1 cellular context compared by ENCODE assay signal in genomic region chr22:19734163-19734562, GRCh38.
TF ChIP-seq lines count a peak whose summit lies in the region.

No MANE protein-coding gene starts in this region.

TF ChIP-seq in K562, 482 proteins besides CTCF, POLR2A, EP300 and RAD21:
- TF ChIP-seq MCM3 (IDR thresholded peaks at IDR 0.05) (peak; percentile 59; the same call in 1 of the 2 replicates), ZNF512 (tag; IDR thresholded peaks at IDR 0.05) (no peak), CHD1 (IDR thresholded peaks at IDR 0.05; ENCODE audit: low read length) (peak; percentile 36), PRMT5 (CRISPR knock-in tag; IDR thresholded peaks at IDR 0.05) (0 out of 2 replicates have a peak, but pooled peaks have one; percentile 29), MAFF (IDR thresholded peaks at IDR 0.05; ENCODE audit: low read length) (no peak), THAP12 (CRISPR knock-in tag; IDR thresholded peaks at IDR 0.05) (0 out of 2 replicates have a peak, but pooled peaks have one; percentile 7), WHSC1 (IDR thresholded peaks at IDR 0.05; ENCODE audit: low read length) (peak; percentile 51), FOXM1 (IDR thresholded peaks at IDR 0.05; ENCODE audit: low read depth) (no peak), FOXM1 (CRISPR knock-in tag; IDR thresholded peaks at IDR 0.05; ENCODE audit: low read depth) (no peak), HNRNPLL (IDR thresholded peaks at IDR 0.05; ENCODE audit: low read depth, low read length, poor library complexity, severe bottlenecking) (peak; percentile 25), ID3 (CRISPR knock-in tag; IDR thresholded peaks at IDR 0.05) (no peak), ID3 (tag; IDR thresholded peaks at IDR 0.05) (0 out of 2 replicates have a peak, but pooled peaks have one; percentile 22), ZBTB7A (IDR thresholded peaks at IDR 0.05; ENCODE audit: borderline replicate concordance, control insufficient read depth, low read depth, low read length) (peak; percentile 13; the same call in 1 of the 2 replicates)
